32 cellular contexts compared by ENCODE assay signal in the genomic region with DNA sequence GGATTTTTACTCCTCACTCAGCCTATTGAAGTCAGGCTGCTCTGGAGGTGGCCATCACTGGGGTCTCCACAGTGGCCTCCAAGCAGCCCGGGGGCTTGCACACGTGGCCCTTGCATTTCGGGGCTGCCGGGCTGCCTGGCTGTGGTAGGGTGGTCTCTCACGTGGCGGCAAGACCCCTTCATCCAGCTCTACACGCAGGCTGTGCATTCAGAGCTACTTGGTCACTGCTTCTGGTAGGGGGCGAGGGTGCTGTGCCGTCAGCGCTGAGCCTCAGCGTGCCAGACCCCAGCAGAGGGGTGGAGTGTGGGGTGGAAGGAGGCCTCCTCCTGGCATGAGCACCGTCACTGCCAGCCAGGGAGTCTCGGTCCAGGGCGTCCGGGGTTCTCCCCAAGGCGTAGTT.
"Had no signal": no experiment of that assay in that cellular context is flagged by ENCODE, and none has a peak within 500 bp of the region (broad histone marks: within the 10 kb centered on the region; RNA-seq: fewer than 3 reads in every experiment).

No MANE protein-coding gene starts in this region.

- H3K27me3 Mint-ChIP-seq: natural killer cell treated with Interleukin-12 subunit alpha and Interleukin-12 subunit beta and Interleukin-15 and Interleukin-18, amount 100 ng/mL, for 72 hours; stimulated activated naive CD8-positive, alpha-beta T cell treated with anti-CD3 and anti-CD28 coated beads, Interleukin-15, amount 100 ng/mL, for 72 hours; type B pancreatic cell had no signal

- DNase-seq: central memory CD4-positive, alpha-beta T cell; colonic mucosa; effector CD8-positive, alpha-beta T cell; endodermal cell; foreskin fibroblast; hippocampal formation; left ventricle myocardium superior; lower lobe of right lung; naive B cell; nucleus accumbens; retina; stimulated activated CD4-positive, alpha-beta T cell treated with anti-CD3 and anti-CD28 coated beads, Interleukin-12 subunit alpha, Interleukin-12 subunit beta, amount 100 ng/mL, for 4 hours; stimulated activated CD4-positive, alpha-beta T cell treated with anti-CD3 and anti-CD28 coated beads, Interleukin-1b, Interleukin-23, amount 100 ng/mL, for 48 hours; stimulated activated CD4-positive, alpha-beta T cell treated with anti-CD3 and anti-CD28 coated beads, Interleukin-4, amount 100 ng/mL, for 1 hour; stimulated activated CD8-positive, alpha-beta memory T cell treated with anti-CD3 and anti-CD28 coated beads, Interleukin-4, amount 100 ng/mL, for 48 hours; stimulated activated naive CD4-positive, alpha-beta T cell; stimulated activated naive CD8-positive, alpha-beta T cell treated with anti-CD3 and anti-CD28 coated beads, Interleukin-15, amount 100 ng/mL, for 72 hours; thyroid gland had no signal

- H3K9me3 Mint-ChIP-seq: dendritic cell treated with granulocyte-macrophage colony-stimulating factor and Interleukin-4, amounts not matched to agents 40 ng/mL and 50 ng/mL, for 4 days; endodermal cell; mesothelial cell of epicardium; naive B cell; natural killer cell treated with Interleukin-12 subunit alpha and Interleukin-12 subunit beta and Interleukin-15 and Interleukin-18, amount 100 ng/mL, for 72 hours; neural crest cell; stimulated activated naive CD8-positive, alpha-beta T cell treated with anti-CD3 and anti-CD28 coated beads, Interleukin-15, amount 100 ng/mL, for 72 hours had no signal

- FAIRE-seq: islet of Langerhans, urothelium cell line had no signal

- H3K27me3 ChIP-seq: colonic mucosa, gastroesophageal sphincter, heart left ventricle, thyroid gland had no signal

- H3K36me3 Mint-ChIP-seq: naive B cell; natural killer cell treated with Interleukin-12 subunit alpha and Interleukin-12 subunit beta and Interleukin-15 and Interleukin-18, amount 100 ng/mL, for 72 hours had no signal

- H3K27ac Mint-ChIP-seq: dendritic cell treated with granulocyte-macrophage colony-stimulating factor and Interleukin-4, amounts not matched to agents 40 ng/mL and 50 ng/mL, for 4 days; mesothelial cell of epicardium; natural killer cell treated with Interleukin-12 subunit alpha and Interleukin-12 subunit beta and Interleukin-15 and Interleukin-18, amount 100 ng/mL, for 72 hours; stimulated activated naive CD8-positive, alpha-beta T cell treated with anti-CD3 and anti-CD28 coated beads, Interleukin-15, amount 100 ng/mL, for 72 hours had no signal

- H3K9me3 ChIP-seq: colonic mucosa, gastroesophageal sphincter, heart left ventricle, lower lobe of right lung, mucosa of descending colon, thyroid gland had no signal

- H3K4me1 ChIP-seq: colonic mucosa had no signal

- H3K4me3 ChIP-seq: colonic mucosa, gastroesophageal sphincter, heart left ventricle, lower lobe of right lung, mucosa of descending colon, smooth muscle cell, thyroid gland had no signal

- H3K36me3 ChIP-seq: colonic mucosa, thyroid gland had no signal

- H3K27ac ChIP-seq: colonic mucosa, epithelial cell of prostate, gastroesophageal sphincter, heart left ventricle, lower lobe of right lung, thyroid gland had no signal

- H3K4me2 ChIP-seq: smooth muscle cell had no signal

- H3K4me3 Mint-ChIP-seq: dendritic cell treated with granulocyte-macrophage colony-stimulating factor and Interleukin-4, amounts not matched to agents 40 ng/mL and 50 ng/mL, for 4 days; endodermal cell; mesothelial cell of epicardium; naive B cell; natural killer cell treated with Interleukin-12 subunit alpha and Interleukin-12 subunit beta and Interleukin-15 and Interleukin-18, amount 100 ng/mL, for 72 hours; neural crest cell; stimulated activated naive CD8-positive, alpha-beta T cell treated with anti-CD3 and anti-CD28 coated beads, Interleukin-15, amount 100 ng/mL, for 72 hours; type B pancreatic cell had no signal

- H3K4me1 Mint-ChIP-seq: endodermal cell; stimulated activated naive CD8-positive, alpha-beta T cell treated with anti-CD3 and anti-CD28 coated beads, Interleukin-15, amount 100 ng/mL, for 72 hours had no signal

- ATAC-seq: esophagus mucosa; gastroesophageal sphincter; left ventricle myocardium superior; lower lobe of right lung; mucosa of descending colon; natural killer cell treated with Interleukin-12 subunit alpha and Interleukin-12 subunit beta and Interleukin-15 and Interleukin-18, amount 100 ng/mL, for 72 hours; sciatic nerve; stimulated activated naive CD8-positive, alpha-beta T cell treated with anti-CD3 and anti-CD28 coated beads, Interleukin-15, amount 100 ng/mL, for 72 hours had no signal
